ENCODE assay signal across 13 cellular contexts in the genomic region with DNA sequence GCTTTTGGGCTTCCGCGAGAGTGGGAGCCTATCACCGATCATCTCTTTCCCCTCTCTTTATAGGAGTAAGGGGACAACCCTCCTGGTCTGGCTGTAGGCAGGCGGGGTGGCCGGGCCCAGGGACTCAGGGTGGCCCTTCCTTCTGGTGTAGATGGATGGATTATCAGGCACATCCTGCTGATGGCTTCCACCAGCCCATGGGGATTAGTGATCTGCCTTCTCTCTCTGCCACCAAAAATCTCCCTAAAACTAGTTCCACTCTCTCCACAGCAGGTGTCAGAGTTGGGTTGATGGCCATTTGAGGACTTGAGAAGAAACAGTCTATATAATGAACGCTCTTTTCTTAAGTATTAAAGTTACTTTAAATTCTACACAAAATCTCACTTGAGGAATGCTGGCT. TPM values are rescaled to one million over a fixed set of nuclear protein-coding genes. Genes with fewer than 3 reads are reported as not detected.
A peak's percentile ranks its signal among the peaks of the same experiment; 100 is the strongest.
DNase-seq lines count a peak whose midpoint lies in the region; FAIRE-seq and TF ChIP-seq lines count a peak whose summit lies in the region.
"Had no signal": no experiment of that assay in that cellular context is flagged by ENCODE, and none has a peak within 500 bp of the region (broad histone marks: within the 10 kb centered on the region; RNA-seq: fewer than 3 reads in every experiment).

No MANE protein-coding gene starts in this region.

- peaks cover 0 to 1% of the 10 kb centered on the region in 2 donors for H3K27me3 Mint-ChIP-seq in CD8-positive, alpha-beta memory T cell

- H2AFZ ChIP-seq in OCI-LY7 (ENCODE audit: low read length), result no peak overlapping the region

- H3K9me3 ChIP-seq in CD8-positive, alpha-beta memory T cell (ENCODE audit: low read length), result no peaks in the 10 kb centered on the region
- H3K9me3 ChIP-seq in OCI-LY7 (ENCODE audit: low read length), result no peaks in the 10 kb centered on the region
- H3K9me3 ChIP-seq in effector memory CD4-positive, alpha-beta T cell (ENCODE audit: control insufficient read depth, low read length), result no peaks in the 10 kb centered on the region
- H3K9me3 ChIP-seq: neutrophil had no signal

- H3K36me3 Mint-ChIP-seq in CD8-positive, alpha-beta memory T cell, result peaks cover 0 to 31% (median 3%) of the 10 kb centered on the region in 3 donors

- H3K27ac ChIP-seq in CD8-positive, alpha-beta memory T cell (ENCODE audit: low read depth, low read length), result no peak overlapping the region
- H3K27ac ChIP-seq in OCI-LY7 (ENCODE audit: low read depth, low read length, poor library complexity, severe bottlenecking), result no peak overlapping the region
- peak overlapping the region; percentile 48 for H3K27ac ChIP-seq in effector memory CD4-positive, alpha-beta T cell (ENCODE audit: insufficient read depth, low read length, poor library complexity, severe bottlenecking)
- H3K27ac ChIP-seq: coronary artery, neutrophil had no signal

- peaks cover 7% of the 10 kb centered on the region for H3K36me3 ChIP-seq in CD8-positive, alpha-beta memory T cell (ENCODE audit: insufficient read depth, low read length)
- no peaks in the 10 kb centered on the region for H3K36me3 ChIP-seq in OCI-LY7 (ENCODE audit: insufficient read depth, low read length)
- H3K36me3 ChIP-seq in effector memory CD4-positive, alpha-beta T cell (ENCODE audit: control insufficient read depth, insufficient read depth, low read length), result no peaks in the 10 kb centered on the region
- H3K36me3 ChIP-seq: neutrophil had no signal

- H3K9me2 ChIP-seq in OCI-LY7 (ENCODE audit: insufficient read depth, low read length), result no peaks in the 10 kb centered on the region

- no peaks in the 10 kb centered on the region for H4K20me1 ChIP-seq in OCI-LY7 (ENCODE audit: insufficient read depth, low read length)

- FAIRE-seq in RCC 7860 (lab: Jason Lieb, UNC), result no peak
- FAIRE-seq: frontal cortex had no signal

- peaks cover 94 to 95% (median 94%) of the 10 kb centered on the region in 3 donors for H3K4me1 Mint-ChIP-seq in CD8-positive, alpha-beta memory T cell

- no peaks in the 10 kb centered on the region for H3K27me3 ChIP-seq in CD8-positive, alpha-beta memory T cell (ENCODE audit: insufficient read depth, low read length, poor library complexity, severe bottlenecking)
- H3K27me3 ChIP-seq in effector memory CD4-positive, alpha-beta T cell (replicated peaks; ENCODE audit: control insufficient read depth, insufficient read depth, low read length, poor library complexity, severe bottlenecking), result no peaks in the 10 kb centered on the region
- H3K27me3 ChIP-seq: neutrophil had no signal

- CTCF ChIA-PET in CD8-positive, alpha-beta memory T cell (lab: Charles Lee), result interaction anchor here (0.8 to 2.7 kb wide), 4 partner anchors 10 to 37 kb away, joined by 3 to 11 read pairs (median 4); no protein-coding TSS in a partner anchor
- CTCF ChIA-PET in OCI-LY7 (lab: Charles Lee; ENCODE audit: unreplicated experiment), result no interaction called here

- H3K27ac Mint-ChIP-seq in CD8-positive, alpha-beta memory T cell, result peak overlapping the region; percentile 65 to 97 (median 88)

- peaks cover 98% of the 10 kb centered on the region for H3K4me1 ChIP-seq in CD8-positive, alpha-beta memory T cell (ENCODE audit: insufficient read depth, low read length)
- peaks cover 11% of the 10 kb centered on the region for H3K4me1 ChIP-seq in OCI-LY7 (ENCODE audit: insufficient read depth, low read length, poor library complexity, severe bottlenecking)
- H3K4me1 ChIP-seq in effector memory CD4-positive, alpha-beta T cell (ENCODE audit: control insufficient read depth, insufficient read depth, low read length, poor library complexity, severe bottlenecking), result peaks cover 91% of the 10 kb centered on the region

- H3K9me3 Mint-ChIP-seq in CD8-positive, alpha-beta memory T cell, result no peaks in the 10 kb centered on the region

- peak overlapping the region; percentile 26 to 80 (median 70) for H3K4me3 Mint-ChIP-seq in CD8-positive, alpha-beta memory T cell

- peak; percentile 40; the same call in 1 of the 2 replicates for TF ChIP-seq CTCF in OCI-LY7 (conservative IDR thresholded peaks at IDR 0.05; ENCODE audit: low read length)

- no TSS peak for BruUV-seq in OCI-LY7 (replicated peaks; lab: Mats Ljungman, UMichigan)

- intact Hi-C loops in OCI-LY7 (cut with micrococcal nuclease; ENCODE audit: unreplicated experiment), result loop anchor here (10.0 kb wide), 1 partner anchor 183 kb away; no protein-coding TSS in a partner anchor

- H3K4me3 ChIP-seq in CD8-positive, alpha-beta memory T cell (ENCODE audit: low read length), result peak overlapping the region; percentile 28
- H3K4me3 ChIP-seq in OCI-LY7 (ENCODE audit: low read depth, low read length, poor library complexity, severe bottlenecking), result no peak overlapping the region
- H3K4me3 ChIP-seq in effector memory CD4-positive, alpha-beta T cell (ENCODE audit: insufficient read depth, low read depth, low read length, poor library complexity, severe bottlenecking), result no peak overlapping the region
- H3K4me3 ChIP-seq: coronary artery had no signal

- DNase-seq in AML-193 (lab: John Stamatoyannopoulos, UW) (peak; percentile 23 to 24), OCI-LY7 (ENCODE audit: low spot score) (no peak), NCI-H1092 (lab: John Stamatoyannopoulos, UW) (no peak), NK-92 (lab: John Stamatoyannopoulos, UW; ENCODE audit: unreplicated experiment) (no peak), RCC 7860 (ENCODE audit: low spot score) (no peak), KG1 (lab: John Stamatoyannopoulos, UW) (no peak)
- DNase-seq in CD8-positive, alpha-beta memory T cell, result peak in 1 of 5 donors; percentile 45
- DNase-seq in effector memory CD4-positive, alpha-beta T cell, result no peak
- DNase-seq: DMS53; NK-92 treated with Interleukin-12 subunit alpha and Interleukin-12 subunit beta, amount 100 ng/mL, for 24 hours had no signal

- no peaks in the 10 kb centered on the region for H3K79me2 ChIP-seq in OCI-LY7 (ENCODE audit: insufficient read depth, low read depth, low read length)

- POLR2A ChIA-PET in CD8-positive, alpha-beta memory T cell (lab: Charles Lee), result interaction anchor here (1.0 kb wide), 1 partner anchor 16 kb away, joined by 4 read pairs; no protein-coding TSS in a partner anchor
- POLR2A ChIA-PET in OCI-LY7 (lab: Charles Lee), result no interaction called here

- H3K4me2 ChIP-seq in OCI-LY7 (ENCODE audit: low read length), result no peak overlapping the region

RNA-seq across cellular contexts. Expression of a gene that starts 37.4 kb away (rescaled TPM):
- 10 to 100 TPM; 72.4 to 76.1 TPM for total RNA-seq in CD8-positive, alpha-beta memory T cell
- polyA plus RNA-seq in CD8-positive, alpha-beta memory T cell, result 77.9 TPM
- total RNA-seq in OCI-LY7 (2014; rRNA removed; shearing (Covaris generic)), result 23.4 and 24.7 TPM in 2 replicates
- 33.5 and 34.2 TPM in 2 replicates for total RNA-seq in OCI-LY7 (2022)

Comparison
In these comparisons a context has a peak if more than half of its experiments do, and no peak if none do; other contexts are left out.
1. DNase-seq: peak in AML-193 (2 of 2); none in OCI-LY7 (single experiment), effector memory CD4-positive, alpha-beta T cell (0 of 3), NCI-H1092 (single experiment), NK-92 (single experiment), RCC 7860 (single experiment) and KG1 (single experiment).